Comparison of ENCODE assay signal across 1 cellular context in the genomic region with DNA sequence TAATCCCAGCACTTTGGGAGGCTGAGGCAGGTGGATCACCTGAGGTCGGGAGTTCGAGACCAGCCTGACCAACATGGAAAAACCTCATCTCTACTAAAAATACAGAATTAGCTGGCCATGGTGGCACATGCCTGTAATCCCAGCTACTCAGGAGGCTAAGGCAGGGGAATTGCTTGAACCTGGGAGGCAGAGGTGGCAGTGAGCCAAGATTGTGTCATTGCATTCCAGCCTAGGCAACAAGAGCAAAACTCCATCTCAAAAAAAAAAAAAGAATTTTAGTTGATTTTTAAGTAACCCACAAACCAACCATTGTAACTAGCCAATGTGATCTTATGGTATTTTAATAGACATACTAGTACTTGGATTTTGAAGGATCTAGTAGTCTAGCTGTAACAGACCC.
A peak's percentile ranks its signal among the peaks of the same experiment; 100 is the strongest.
TF ChIP-seq lines count a peak whose summit lies in the region.

No MANE protein-coding gene starts in this region.

TF ChIP-seq in K562, 482 proteins besides CTCF, POLR2A, EP300 and RAD21:
- TF ChIP-seq NFIC (IDR thresholded peaks at IDR 0.05) = peak; percentile 76
TF ChIP-seq in K562: peak in this region for 1; not testable (repeated sequence) for 481.
